In the genomic region with DNA sequence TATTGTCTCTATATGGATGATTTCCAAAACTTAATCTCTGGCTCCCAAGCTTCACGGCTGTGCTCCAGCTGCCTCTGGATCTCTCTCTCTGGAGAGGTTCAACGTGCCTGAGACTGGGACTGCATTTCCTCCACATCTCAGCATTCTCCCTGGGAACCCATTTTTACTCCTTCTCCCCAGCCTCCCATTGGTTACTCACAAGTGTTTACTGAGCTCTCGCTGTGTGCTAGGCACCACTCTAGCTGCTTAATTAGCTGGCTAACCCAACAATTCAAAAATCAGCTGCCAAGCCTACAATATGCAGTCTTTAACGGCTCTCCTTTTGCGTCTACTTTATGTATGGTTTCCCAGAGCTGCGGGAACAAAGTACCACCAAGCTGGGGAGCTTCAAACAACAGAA, we compare ENCODE assay signal across 18 cellular contexts. TPM values are rescaled to one million over a fixed set of nuclear protein-coding genes. Genes with fewer than 3 reads are reported as not detected.
DNase-seq lines count a peak whose midpoint lies in the region; ATAC-seq, FAIRE-seq and TF ChIP-seq lines count a peak whose summit lies in the region.
"Had no signal": no experiment of that assay in that cellular context is flagged by ENCODE, and none has a peak within 500 bp of the region (broad histone marks: within the 10 kb centered on the region; RNA-seq: fewer than 3 reads in every experiment).

No MANE protein-coding gene starts in this region.

- peaks cover 10% of the 10 kb centered on the region for H3K27me3 Mint-ChIP-seq in nephron (ENCODE audit: low read depth)

- no peak for TF ChIP-seq CTCF in nephron (IDR thresholded peaks at IDR 0.05; ENCODE audit: unreplicated experiment in 3 of 3)

- FAIRE-seq in GM19239 (lab: Jason Lieb, UNC): peak; percentile 33

- peak overlapping the region; percentile 18 to 84 (median 75) for H3K27ac Mint-ChIP-seq in nephron
- H3K27ac Mint-ChIP-seq: activated CD4-positive, alpha-beta T cell treated with anti-CD3 and anti-CD28 coated beads for 36 hours; activated T-helper 17 cell treated with anti-CD3 and anti-CD28 coated beads, Interleukin-2, amount 50 U/mL, for 72 hours; CD8-positive, alpha-beta T cell had no signal

- H3K9me3 Mint-ChIP-seq in nephron: peaks cover 7% of the 10 kb centered on the region
- H3K9me3 Mint-ChIP-seq: activated T-helper 17 cell treated with anti-CD3 and anti-CD28 coated beads, Interleukin-2, amount 50 U/mL, for 72 hours; CD8-positive, alpha-beta T cell had no signal

- peaks cover 39% of the 10 kb centered on the region for H3K4me1 Mint-ChIP-seq in nephron
- H3K4me1 Mint-ChIP-seq: activated T-helper 17 cell treated with anti-CD3 and anti-CD28 coated beads, Interleukin-2, amount 50 U/mL, for 72 hours had no signal

- no peak for DNase-seq in GM19239 (ENCODE audit: insufficient read length, low spot score)
- DNase-seq in NCI-H128 (lab: John Stamatoyannopoulos, UW; ENCODE audit: unreplicated experiment): peak; percentile 24
- DNase-seq in NCI-H510A treated with DMSO at 0.1 percent for 48 hours (lab: John Stamatoyannopoulos, UW): peak; percentile 60
- no peak for DNase-seq in substantia nigra (lab: John Stamatoyannopoulos, UW)
- DNase-seq: activated CD4-positive, alpha-beta T cell treated with anti-CD3 and anti-CD28 coated beads for 36 hours; body of pancreas; CD8-positive, alpha-beta T cell; GOT3; islet precursor cell; NCI-H187 treated with DMSO at 0.1 percent for 48 hours; occipital lobe; RPMI8226 had no signal

- peaks cover 9% of the 10 kb centered on the region for H3K36me3 Mint-ChIP-seq in nephron (ENCODE audit: low read depth)

- H3K27ac ChIP-seq in substantia nigra (ENCODE audit: low read depth, low read length, poor library complexity, severe bottlenecking): no peak overlapping the region
- H3K27ac ChIP-seq: body of pancreas, coronary artery, hepatocyte had no signal

- ATAC-seq in GM19395 (IDR thresholded peaks at IDR 0.05; ENCODE audit: unreplicated experiment) (no peak), esophagus mucosa (no peak)
- ATAC-seq: activated CD4-positive, alpha-beta T cell treated with anti-CD3 and anti-CD28 coated beads for 36 hours; activated T-helper 17 cell treated with anti-CD3 and anti-CD28 coated beads, Interleukin-2, amount 50 U/mL, for 72 hours; body of pancreas; CD8-positive, alpha-beta T cell had no signal

- H3K4me3 Mint-ChIP-seq in nephron: no peak overlapping the region
- H3K4me3 Mint-ChIP-seq: activated CD4-positive, alpha-beta T cell treated with anti-CD3 and anti-CD28 coated beads for 36 hours; activated T-helper 17 cell treated with anti-CD3 and anti-CD28 coated beads, Interleukin-2, amount 50 U/mL, for 72 hours; CD8-positive, alpha-beta T cell had no signal

RNA-seq across cellular contexts. Expression of gene FBXL14, which starts 34.7 kb away (rescaled TPM):
- total RNA-seq in esophagus mucosa: 6.9 TPM

Comparison
In these comparisons a context has a peak if more than half of its experiments do, and no peak if none do; other contexts are left out.
1. DNase-seq: peak in NCI-H128 (single experiment) and NCI-H510A treated with DMSO at 0.1 percent for 48 hours (single experiment); none in GM19239 (single experiment) and substantia nigra (0 of 49).